25 cellular contexts compared by ENCODE assay signal in genomic region chr2:21228041-21228895, GRCh38.
A peak's percentile ranks its signal among the peaks of the same experiment; 100 is the strongest.
DNase-seq lines count a peak whose midpoint lies in the region; TF ChIP-seq lines count a peak whose summit lies in the region.
"Had no signal": no experiment of that assay in that cellular context is flagged by ENCODE, and none has a peak within 500 bp of the region (broad histone marks: within the 10 kb centered on the region; RNA-seq: fewer than 3 reads in every experiment).

No MANE protein-coding gene starts in this region.

- H3K27me3 ChIP-seq in SU-DHL-6 (ENCODE audit: low read length) = no peaks in the 10 kb centered on the region
- H3K27me3 ChIP-seq: dorsolateral prefrontal cortex, tibial artery had no signal

- DNase-seq in NCI-H526 treated with DMSO at 0.1 percent for 48 hours (lab: John Stamatoyannopoulos, UW) (peak; percentile 7), inferior parietal cortex (ENCODE audit: extremely low spot score) (peak; percentile 30), type B pancreatic cell (ENCODE audit: extremely low spot score, unreplicated experiment) (no peak), cortex of kidney (lab: John Stamatoyannopoulos, UW) (no peak), KG1 (lab: John Stamatoyannopoulos, UW) (no peak)
- no peak for DNase-seq in activated naive CD8-positive, alpha-beta T cell treated with anti-CD3 and anti-CD28 coated beads for 36 hours
- DNase-seq: activated B cell treated with CpG ODN at 0.5 μM for 24 hours; activated CD4-positive, alpha-beta memory T cell treated with anti-CD3 and anti-CD28 coated beads for 36 hours; activated naive CD4-positive, alpha-beta T cell treated with anti-CD3 and anti-CD28 coated beads for 36 hours; anterior cingulate cortex; caudate nucleus; dorsolateral prefrontal cortex; H7; Kasumi-1; kidney glomerular epithelial cell; NCI-H1105; NCI-H2081; NCI-H446; NK-92 treated with Interleukin-12 subunit alpha and Interleukin-12 subunit beta, amount 100 ng/mL, for 24 hours; psoas muscle; stimulated activated naive CD8-positive, alpha-beta T cell treated with anti-CD3 and anti-CD28 coated beads, Interleukin-15, Interleukin-2, amounts not matched to agents 100 U/mL and 50 U/mL, for 24 hours; T-helper 1 cell; tibial artery had no signal

- no peaks in the 10 kb centered on the region for H3K9me3 Mint-ChIP-seq in type B pancreatic cell
- H3K9me3 Mint-ChIP-seq in activated naive CD8-positive, alpha-beta T cell treated with anti-CD3 and anti-CD28 coated beads for 36 hours = no peaks in the 10 kb centered on the region
- H3K9me3 Mint-ChIP-seq: activated B cell treated with CpG ODN at 0.5 μM for 24 hours; activated CD4-positive, alpha-beta memory T cell treated with anti-CD3 and anti-CD28 coated beads for 36 hours; activated naive CD4-positive, alpha-beta T cell treated with anti-CD3 and anti-CD28 coated beads for 36 hours; nephron had no signal

- H3K27me3 Mint-ChIP-seq in type B pancreatic cell = peaks cover 2% of the 10 kb centered on the region
- H3K27me3 Mint-ChIP-seq in activated naive CD8-positive, alpha-beta T cell treated with anti-CD3 and anti-CD28 coated beads for 36 hours = no peaks in the 10 kb centered on the region
- H3K27me3 Mint-ChIP-seq: activated CD4-positive, alpha-beta memory T cell treated with anti-CD3 and anti-CD28 coated beads for 36 hours had no signal

- H3K27ac Mint-ChIP-seq in type B pancreatic cell = no peak overlapping the region
- H3K27ac Mint-ChIP-seq in activated naive CD8-positive, alpha-beta T cell treated with anti-CD3 and anti-CD28 coated beads for 36 hours = no peak overlapping the region
- H3K27ac Mint-ChIP-seq: activated B cell treated with CpG ODN at 0.5 μM for 24 hours; activated CD4-positive, alpha-beta memory T cell treated with anti-CD3 and anti-CD28 coated beads for 36 hours; activated naive CD4-positive, alpha-beta T cell treated with anti-CD3 and anti-CD28 coated beads for 36 hours; nephron had no signal

- H3K9me3 ChIP-seq in SU-DHL-6 (ENCODE audit: insufficient read depth, low read length) = no peaks in the 10 kb centered on the region
- H3K9me3 ChIP-seq: psoas muscle, tibial artery had no signal

- H3K36me3 ChIP-seq in SU-DHL-6 (ENCODE audit: low read length) = no peaks in the 10 kb centered on the region
- H3K36me3 ChIP-seq: tibial artery had no signal

- H3K4me2 ChIP-seq in SU-DHL-6 (ENCODE audit: low read depth, low read length, poor library complexity, severe bottlenecking) = no peak overlapping the region

- no peaks in the 10 kb centered on the region for H3K4me1 Mint-ChIP-seq in type B pancreatic cell (ENCODE audit: unreplicated experiment)
- H3K4me1 Mint-ChIP-seq in activated naive CD8-positive, alpha-beta T cell treated with anti-CD3 and anti-CD28 coated beads for 36 hours = no peaks in the 10 kb centered on the region
- H3K4me1 Mint-ChIP-seq: nephron had no signal

- no peak overlapping the region for H3K4me3 Mint-ChIP-seq in type B pancreatic cell
- H3K4me3 Mint-ChIP-seq in activated naive CD8-positive, alpha-beta T cell treated with anti-CD3 and anti-CD28 coated beads for 36 hours = no peak overlapping the region
- H3K4me3 Mint-ChIP-seq: activated B cell treated with CpG ODN at 0.5 μM for 24 hours; activated CD4-positive, alpha-beta memory T cell treated with anti-CD3 and anti-CD28 coated beads for 36 hours; activated naive CD4-positive, alpha-beta T cell treated with anti-CD3 and anti-CD28 coated beads for 36 hours; nephron had no signal

- H4K20me1 ChIP-seq in SU-DHL-6 (ENCODE audit: low read depth, low read length) = no peaks in the 10 kb centered on the region

- peak overlapping the region; percentile 43 for H2AFZ ChIP-seq in SU-DHL-6 (ENCODE audit: low read depth, low read length, severe bottlenecking)

- H3K36me3 Mint-ChIP-seq in type B pancreatic cell = no peaks in the 10 kb centered on the region
- no peaks in the 10 kb centered on the region for H3K36me3 Mint-ChIP-seq in activated naive CD8-positive, alpha-beta T cell treated with anti-CD3 and anti-CD28 coated beads for 36 hours
- H3K36me3 Mint-ChIP-seq: activated CD4-positive, alpha-beta memory T cell treated with anti-CD3 and anti-CD28 coated beads for 36 hours had no signal

- no peak overlapping the region for H3K27ac ChIP-seq in SU-DHL-6 (ENCODE audit: low read depth, low read length)
- H3K27ac ChIP-seq: psoas muscle, tibial artery had no signal

- no peaks in the 10 kb centered on the region for H3K79me2 ChIP-seq in SU-DHL-6 (ENCODE audit: insufficient read depth, low read length)

- no peak overlapping the region for H3K9ac ChIP-seq in SU-DHL-6 (ENCODE audit: low read length)

- TF ChIP-seq CTCF in SU-DHL-6 (IDR thresholded peaks at IDR 0.05; ENCODE audit: insufficient read depth, low read length, poor library complexity, severe bottlenecking) = no peak
- peak; percentile 28 for TF ChIP-seq CTCF in type B pancreatic cell (conservative IDR thresholded peaks at IDR 0.05)

- no peaks in the 10 kb centered on the region for H3K9me2 ChIP-seq in SU-DHL-6 (replicated peaks; ENCODE audit: insufficient read depth, low read length)

- H3F3A ChIP-seq in SU-DHL-6 (ENCODE audit: insufficient read depth) = no peaks in the 10 kb centered on the region

- no peak overlapping the region for H3K4me3 ChIP-seq in SU-DHL-6 (ENCODE audit: insufficient read depth, low read length, poor library complexity, severe bottlenecking)
- H3K4me3 ChIP-seq: dorsolateral prefrontal cortex, psoas muscle, tibial artery had no signal

Comparison
In these comparisons a context has a peak if more than half of its experiments do, and no peak if none do; other contexts are left out.
1. DNase-seq: peak in NCI-H526 treated with DMSO at 0.1 percent for 48 hours (single experiment) and inferior parietal cortex (single experiment); none in type B pancreatic cell (single experiment), cortex of kidney (single experiment), KG1 (single experiment) and activated naive CD8-positive, alpha-beta T cell treated with anti-CD3 and anti-CD28 coated beads for 36 hours (single experiment).